In the genomic region with DNA sequence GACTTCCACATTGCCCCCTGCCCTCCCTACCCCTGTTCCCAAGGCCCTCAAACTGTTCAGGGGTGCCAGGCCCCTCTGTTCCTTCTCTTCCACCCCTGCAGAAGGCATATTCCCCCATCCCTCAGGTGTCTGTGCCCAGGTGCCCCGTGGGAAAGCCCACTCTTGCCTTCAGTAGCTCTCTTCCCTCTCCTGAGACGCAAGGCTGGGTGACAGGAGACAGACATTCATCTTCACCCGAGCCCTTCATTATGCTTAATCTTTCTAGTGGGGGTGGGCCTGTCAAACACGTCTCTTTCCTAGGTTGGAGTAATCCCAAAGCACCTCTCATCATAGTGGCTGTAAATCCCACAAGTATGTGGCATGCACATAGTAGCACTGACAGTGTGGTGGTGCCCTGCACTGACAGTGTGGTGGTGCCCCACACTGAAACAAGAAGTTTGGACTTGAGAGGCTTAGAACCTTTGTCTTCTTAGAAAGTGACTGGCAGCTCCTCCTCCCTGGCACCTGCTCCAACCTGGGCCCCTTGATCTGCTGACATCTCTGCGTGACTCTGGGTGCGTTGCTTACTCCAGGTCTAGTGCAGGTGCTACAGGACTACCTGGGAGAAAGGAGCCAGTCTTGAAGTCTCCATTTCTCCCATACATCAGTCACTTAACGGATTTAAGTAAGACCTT, we compare ENCODE assay signal across 15 cellular contexts. TPM values are rescaled to one million over a fixed set of nuclear protein-coding genes. Genes with fewer than 3 reads are reported as not detected.
DNase-seq lines count a peak whose midpoint lies in the region; ATAC-seq and TF ChIP-seq lines count a peak whose summit lies in the region.
"Had no signal": no experiment of that assay in that cellular context is flagged by ENCODE, and none has a peak within 500 bp of the region (broad histone marks: within the 10 kb centered on the region; RNA-seq: fewer than 3 reads in every experiment).

No MANE protein-coding gene starts in this region.

- no peaks in the 10 kb centered on the region for H3K36me3 ChIP-seq in CD8-positive, alpha-beta T cell (ENCODE audit: insufficient read depth, low read length)
- H3K36me3 ChIP-seq in adrenal gland (replicated peaks in 1 of 2) (no peaks in the 10 kb centered on the region), lower lobe of right lung (no peaks in the 10 kb centered on the region), stomach smooth muscle (ENCODE audit: control insufficient read depth in 2 of 2, insufficient read depth in 2 of 2, low read length in 2 of 2) (no peaks in the 10 kb centered on the region)
- H3K36me3 ChIP-seq: cardiac muscle cell, HAP-1 had no signal

- H3K4me1 Mint-ChIP-seq in CD8-positive, alpha-beta T cell (ENCODE audit: low read depth): peaks cover 19% of the 10 kb centered on the region
- peaks cover 32% of the 10 kb centered on the region for H3K4me1 Mint-ChIP-seq in activated CD8-positive, alpha-beta T cell treated with anti-CD3 and anti-CD28 coated beads for 36 hours (ENCODE audit: low read depth)

- H3K4me3 ChIP-seq in CD8-positive, alpha-beta T cell (ENCODE audit: low read depth, low read length): no peak overlapping the region
- H3K4me3 ChIP-seq in adrenal gland (no peak overlapping the region), lower lobe of right lung (no peak overlapping the region), stomach smooth muscle (ENCODE audit: low read length in 2 of 2) (peak overlapping the region in 1 of 2 donors; percentile 15)
- H3K4me3 ChIP-seq: cardiac muscle cell, HAP-1 had no signal

- peaks cover 2% of the 10 kb centered on the region for H3K36me3 Mint-ChIP-seq in CD8-positive, alpha-beta T cell
- H3K36me3 Mint-ChIP-seq in activated CD8-positive, alpha-beta T cell treated with anti-CD3 and anti-CD28 coated beads for 36 hours (ENCODE audit: low read depth): peaks cover 4% of the 10 kb centered on the region

- no peak overlapping the region for H3K4me3 Mint-ChIP-seq in CD8-positive, alpha-beta T cell
- no peak overlapping the region for H3K4me3 Mint-ChIP-seq in activated CD8-positive, alpha-beta T cell treated with anti-CD3 and anti-CD28 coated beads for 36 hours
- H3K4me3 Mint-ChIP-seq: activated CD4-positive, alpha-beta T cell treated with anti-CD3 and anti-CD28 coated beads, Interleukin-2, amount 10 ng/mL, durations not matched to agents 7 days and 5 days had no signal

- CTCF ChIA-PET in CD8-positive, alpha-beta T cell (lab: Charles Lee): interaction anchor here (3.1 kb wide), 1 partner anchor 104 kb away, joined by 13 read pairs; a partner anchor contains a TSS
- CTCF ChIA-PET in activated CD8-positive, alpha-beta T cell treated with anti-CD3 and anti-CD28 coated beads for 36 hours (lab: Charles Lee): interaction anchor here (1.2 to 3.2 kb wide), 3 partner anchors 15 to 167 kb away, joined by 4 to 16 read pairs (median 4); a partner anchor contains a TSS

- no peak overlapping the region for H3K9ac ChIP-seq in stomach smooth muscle (ENCODE audit: low read length in 2 of 2)

- DNase-seq in CD8-positive, alpha-beta T cell: no peak
- peak in 1 of 7 donors; percentile 17 for DNase-seq in adrenal gland
- no peak for DNase-seq in lower lobe of right lung
- DNase-seq in stimulated activated CD8-positive, alpha-beta memory T cell treated with anti-CD3 and anti-CD28 coated beads, Interleukin-4, amount 100 ng/mL, for 48 hours: no peak
- no peak for DNase-seq in activated CD8-positive, alpha-beta T cell treated with anti-CD3 and anti-CD28 coated beads for 36 hours
- DNase-seq: activated CD4-positive, alpha-beta T cell treated with anti-CD3 and anti-CD28 coated beads, Interleukin-2, amount 10 ng/mL, durations not matched to agents 7 days and 5 days; erythroblast; PC-3; T-helper 2 cell had no signal

- no peak for TF ChIP-seq CTCF in CD8-positive, alpha-beta T cell (IDR thresholded peaks at IDR 0.05)
- no peak for TF ChIP-seq CTCF in adrenal gland (IDR thresholded peaks at IDR 0.05)
- no peak for TF ChIP-seq CTCF in lower lobe of right lung (IDR thresholded peaks at IDR 0.05)
- no peak for TF ChIP-seq CTCF in activated CD8-positive, alpha-beta T cell treated with anti-CD3 and anti-CD28 coated beads for 36 hours (IDR thresholded peaks at IDR 0.05)

- ATAC-seq in CD8-positive, alpha-beta T cell: no peak
- ATAC-seq in lower lobe of right lung (no peak), HG03442 (IDR thresholded peaks at IDR 0.05; ENCODE audit: unreplicated experiment) (no peak), HG02798 (IDR thresholded peaks at IDR 0.05; ENCODE audit: poor library complexity, unreplicated experiment) (no peak)
- no peak for ATAC-seq in activated CD8-positive, alpha-beta T cell treated with anti-CD3 and anti-CD28 coated beads for 36 hours
- ATAC-seq: PC-3 had no signal

- H3K27me3 ChIP-seq in CD8-positive, alpha-beta T cell (ENCODE audit: insufficient read depth, low read length): no peaks in the 10 kb centered on the region
- H3K27me3 ChIP-seq in adrenal gland (no peaks in the 10 kb centered on the region), lower lobe of right lung (ENCODE audit: low read depth) (no peaks in the 10 kb centered on the region), stomach smooth muscle (ENCODE audit: control insufficient read depth in 1 of 2, insufficient read depth in 2 of 2, low read length in 2 of 2) (no peaks in the 10 kb centered on the region)
- H3K27me3 ChIP-seq: cardiac muscle cell had no signal

- H3K27me3 Mint-ChIP-seq in CD8-positive, alpha-beta T cell (ENCODE audit: low read depth): no peaks in the 10 kb centered on the region
- no peaks in the 10 kb centered on the region for H3K27me3 Mint-ChIP-seq in activated CD8-positive, alpha-beta T cell treated with anti-CD3 and anti-CD28 coated beads for 36 hours
- H3K27me3 Mint-ChIP-seq: activated CD4-positive, alpha-beta T cell treated with anti-CD3 and anti-CD28 coated beads, Interleukin-2, amount 10 ng/mL, durations not matched to agents 7 days and 5 days had no signal

- H3K27ac ChIP-seq in CD8-positive, alpha-beta T cell (ENCODE audit: low read depth, low read length): no peak overlapping the region
- peak overlapping the region in 3 of 5 donors; percentile 93 to 99 (median 97) for H3K27ac ChIP-seq in adrenal gland
- peak overlapping the region; percentile 99 for H3K27ac ChIP-seq in lower lobe of right lung
- H3K27ac ChIP-seq in stomach smooth muscle (ENCODE audit: low read length): peak overlapping the region; percentile 66
- H3K27ac ChIP-seq: cardiac muscle cell had no signal

- 90 to 92% (median 91%) methylated on average over 6 to 7 of the region's 7 CpGs for WGBS in adrenal gland, 4 donors

- H3K9me3 ChIP-seq in CD8-positive, alpha-beta T cell (ENCODE audit: low read length): no peaks in the 10 kb centered on the region
- no peaks in the 10 kb centered on the region for H3K9me3 ChIP-seq in adrenal gland (replicated peaks in 1 of 3)
- H3K9me3 ChIP-seq in lower lobe of right lung: no peaks in the 10 kb centered on the region
- no peaks in the 10 kb centered on the region for H3K9me3 ChIP-seq in stomach smooth muscle (ENCODE audit: control insufficient read depth in 2 of 2, low read length in 2 of 2)
- H3K9me3 ChIP-seq: HAP-1 had no signal

- no peaks in the 10 kb centered on the region for H3K9me3 Mint-ChIP-seq in CD8-positive, alpha-beta T cell
- no peaks in the 10 kb centered on the region for H3K9me3 Mint-ChIP-seq in activated CD8-positive, alpha-beta T cell treated with anti-CD3 and anti-CD28 coated beads for 36 hours
- H3K9me3 Mint-ChIP-seq: activated CD4-positive, alpha-beta T cell treated with anti-CD3 and anti-CD28 coated beads, Interleukin-2, amount 10 ng/mL, durations not matched to agents 7 days and 5 days; activated T-helper 2 cell treated with anti-CD3 and anti-CD28 coated beads, Interferon-gamma antibody, Interleukin-2, Interleukin-4, amounts not matched to agents 10 μg/mL and 5 μg/mL and 100 μg/mL, durations not matched to agents 14 hours and 24 hours and 36 hours had no signal

- peak overlapping the region; percentile 27 for H3K27ac Mint-ChIP-seq in CD8-positive, alpha-beta T cell
- H3K27ac Mint-ChIP-seq in activated CD8-positive, alpha-beta T cell treated with anti-CD3 and anti-CD28 coated beads for 36 hours: no peak overlapping the region
- H3K27ac Mint-ChIP-seq: activated CD4-positive, alpha-beta T cell treated with anti-CD3 and anti-CD28 coated beads, Interleukin-2, amount 10 ng/mL, durations not matched to agents 7 days and 5 days; activated T-helper 2 cell treated with anti-CD3 and anti-CD28 coated beads, Interferon-gamma antibody, Interleukin-2, Interleukin-4, amounts not matched to agents 10 μg/mL and 5 μg/mL and 100 μg/mL, durations not matched to agents 14 hours and 24 hours and 36 hours had no signal

- intact Hi-C loops in CD8-positive, alpha-beta T cell (cut with DNase I, micrococcal nuclease): loop anchor here in 1 of 2 experiments (10.0 kb wide), 1 partner anchor 298 kb away; a partner anchor contains a TSS
- intact Hi-C loops in adrenal gland (cut with DNase I) (loop anchor here in 1 of 2 donors (10.0 kb wide), 1 partner anchor 72 kb away; no protein-coding TSS in a partner anchor), lower lobe of right lung (cut with DNase I) (loop anchor here (10.0 kb wide), 1 partner anchor 98 kb away; no protein-coding TSS in a partner anchor)
- intact Hi-C loops in activated CD8-positive, alpha-beta T cell treated with anti-CD3 and anti-CD28 coated beads for 36 hours (cut with micrococcal nuclease): no loop called here

- POLR2A ChIA-PET in CD8-positive, alpha-beta T cell (lab: Charles Lee): interaction anchor here (0.6 to 0.7 kb wide), 2 partner anchors 37 to 130 kb away, joined by 3 read pairs; no protein-coding TSS in a partner anchor
- POLR2A ChIA-PET in activated CD8-positive, alpha-beta T cell treated with anti-CD3 and anti-CD28 coated beads for 36 hours (lab: Charles Lee): interaction anchor here (0.9 kb wide), 1 partner anchor 14 kb away, joined by 3 read pairs; no protein-coding TSS in a partner anchor

- TF ChIP-seq POLR2A in adrenal gland (IDR thresholded peaks at IDR 0.05): no peak

- peaks cover 15% of the 10 kb centered on the region for H3K4me1 ChIP-seq in CD8-positive, alpha-beta T cell (ENCODE audit: insufficient read depth, low read length)
- H3K4me1 ChIP-seq in adrenal gland (replicated peaks in 1 of 2) (peaks cover 34 to 42% of the 10 kb centered on the region in 2 donors), lower lobe of right lung (peaks cover 46% of the 10 kb centered on the region), stomach smooth muscle (ENCODE audit: control insufficient read depth, insufficient read depth, low read length) (peaks cover 29% of the 10 kb centered on the region)

RNA-seq across cellular contexts. Expression of a gene that starts 16.1 kb away (rescaled TPM):
- total RNA-seq in CD8-positive, alpha-beta T cell: 1 to 10 TPM; 1.2 to 1.6 TPM
- 1 to 10 TPM; 1.1 to 9.1 (median 2.2) TPM for total RNA-seq in adrenal gland
- polyA plus RNA-seq in adrenal gland: 1 to 10 TPM; 1.8 to 2.5 (median 2.0) TPM
- 18.1 TPM for total RNA-seq in lower lobe of right lung
- 1 to 10 TPM; 2.2 to 2.5 TPM for total RNA-seq in activated CD8-positive, alpha-beta T cell treated with anti-CD3 and anti-CD28 coated beads for 36 hours
- total RNA-seq: cardiac muscle cell, PC-3 had no signal
